ENCODE assay signal across 2 cellular contexts in the genomic region with DNA sequence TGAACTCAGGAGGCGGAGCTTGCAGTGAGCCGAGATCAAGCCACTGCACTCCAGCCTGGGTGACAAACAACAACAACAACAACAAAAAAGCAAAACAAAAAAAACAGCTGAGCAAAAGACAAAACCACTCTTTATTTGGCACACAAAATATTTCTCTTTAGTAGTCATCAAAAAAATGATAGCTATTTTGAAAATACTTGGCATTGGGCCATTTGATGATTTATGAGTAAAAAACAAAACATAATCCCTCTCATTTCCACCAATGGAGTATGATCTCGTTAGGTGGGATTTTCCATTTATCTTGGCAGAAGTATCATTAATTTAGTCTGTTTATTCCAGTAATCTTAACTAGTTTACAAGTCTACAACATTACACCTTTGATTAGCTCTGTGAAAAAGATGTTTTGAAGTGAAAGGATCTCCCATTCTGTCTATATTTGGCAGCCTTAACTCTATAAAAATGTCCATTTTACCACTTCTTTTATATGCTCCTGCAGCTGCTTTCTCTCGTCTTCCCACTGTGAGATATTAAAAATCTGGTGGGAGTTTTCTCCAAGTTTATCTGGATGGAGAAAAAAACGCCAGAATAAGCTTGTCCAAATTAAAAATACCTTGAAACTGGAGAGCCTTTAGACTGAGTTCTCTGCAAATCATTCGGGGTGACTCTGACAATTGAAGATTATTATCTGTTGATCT.
TF ChIP-seq lines count a peak whose summit lies in the region.

No MANE protein-coding gene starts in this region.

TF ChIP-seq in SK-N-SH, 30 proteins besides CTCF, POLR2A, EP300 and RAD21 (continued from another document):
- TF ChIP-seq, protein P1, sequence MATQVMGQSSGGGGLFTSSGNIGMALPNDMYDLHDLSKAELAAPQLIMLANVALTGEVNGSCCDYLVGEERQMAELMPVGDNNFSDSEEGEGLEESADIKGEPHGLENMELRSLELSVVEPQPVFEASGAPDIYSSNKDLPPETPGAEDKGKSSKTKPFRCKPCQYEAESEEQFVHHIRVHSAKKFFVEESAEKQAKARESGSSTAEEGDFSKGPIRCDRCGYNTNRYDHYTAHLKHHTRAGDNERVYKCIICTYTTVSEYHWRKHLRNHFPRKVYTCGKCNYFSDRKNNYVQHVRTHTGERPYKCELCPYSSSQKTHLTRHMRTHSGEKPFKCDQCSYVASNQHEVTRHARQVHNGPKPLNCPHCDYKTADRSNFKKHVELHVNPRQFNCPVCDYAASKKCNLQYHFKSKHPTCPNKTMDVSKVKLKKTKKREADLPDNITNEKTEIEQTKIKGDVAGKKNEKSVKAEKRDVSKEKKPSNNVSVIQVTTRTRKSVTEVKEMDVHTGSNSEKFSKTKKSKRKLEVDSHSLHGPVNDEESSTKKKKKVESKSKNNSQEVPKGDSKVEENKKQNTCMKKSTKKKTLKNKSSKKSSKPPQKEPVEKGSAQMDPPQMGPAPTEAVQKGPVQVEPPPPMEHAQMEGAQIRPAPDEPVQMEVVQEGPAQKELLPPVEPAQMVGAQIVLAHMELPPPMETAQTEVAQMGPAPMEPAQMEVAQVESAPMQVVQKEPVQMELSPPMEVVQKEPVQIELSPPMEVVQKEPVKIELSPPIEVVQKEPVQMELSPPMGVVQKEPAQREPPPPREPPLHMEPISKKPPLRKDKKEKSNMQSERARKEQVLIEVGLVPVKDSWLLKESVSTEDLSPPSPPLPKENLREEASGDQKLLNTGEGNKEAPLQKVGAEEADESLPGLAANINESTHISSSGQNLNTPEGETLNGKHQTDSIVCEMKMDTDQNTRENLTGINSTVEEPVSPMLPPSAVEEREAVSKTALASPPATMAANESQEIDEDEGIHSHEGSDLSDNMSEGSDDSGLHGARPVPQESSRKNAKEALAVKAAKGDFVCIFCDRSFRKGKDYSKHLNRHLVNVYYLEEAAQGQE (IDR thresholded peaks at IDR 0.05; ENCODE audit: low read depth, low read length) = no peak
- TF ChIP-seq, protein P2, sequence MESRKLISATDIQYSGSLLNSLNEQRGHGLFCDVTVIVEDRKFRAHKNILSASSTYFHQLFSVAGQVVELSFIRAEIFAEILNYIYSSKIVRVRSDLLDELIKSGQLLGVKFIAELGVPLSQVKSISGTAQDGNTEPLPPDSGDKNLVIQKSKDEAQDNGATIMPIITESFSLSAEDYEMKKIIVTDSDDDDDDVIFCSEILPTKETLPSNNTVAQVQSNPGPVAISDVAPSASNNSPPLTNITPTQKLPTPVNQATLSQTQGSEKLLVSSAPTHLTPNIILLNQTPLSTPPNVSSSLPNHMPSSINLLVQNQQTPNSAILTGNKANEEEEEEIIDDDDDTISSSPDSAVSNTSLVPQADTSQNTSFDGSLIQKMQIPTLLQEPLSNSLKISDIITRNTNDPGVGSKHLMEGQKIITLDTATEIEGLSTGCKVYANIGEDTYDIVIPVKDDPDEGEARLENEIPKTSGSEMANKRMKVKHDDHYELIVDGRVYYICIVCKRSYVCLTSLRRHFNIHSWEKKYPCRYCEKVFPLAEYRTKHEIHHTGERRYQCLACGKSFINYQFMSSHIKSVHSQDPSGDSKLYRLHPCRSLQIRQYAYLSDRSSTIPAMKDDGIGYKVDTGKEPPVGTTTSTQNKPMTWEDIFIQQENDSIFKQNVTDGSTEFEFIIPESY (IDR thresholded peaks at IDR 0.05; ENCODE audit: borderline replicate concordance, low read depth) = no peak
- TF ChIP-seq GATA2 (CRISPR knock-in tag; IDR thresholded peaks at IDR 0.05) (no peak), TCF12 (IDR thresholded peaks at IDR 0.05) (no peak), NFIC (IDR thresholded peaks at IDR 0.05; ENCODE audit: borderline replicate concordance) (no peak), FOSL2 (IDR thresholded peaks at IDR 0.05; ENCODE audit: borderline replicate concordance, low read depth) (no peak), EZH2phosphoT487 (IDR thresholded peaks at IDR 0.05; ENCODE audit: borderline replicate concordance, low read depth) (no peak), MEF2A (IDR thresholded peaks at IDR 0.05; ENCODE audit: borderline replicate concordance, low read depth) (no peak), RCOR1 (IDR thresholded peaks at IDR 0.05; ENCODE audit: low read length) (no peak), FOXM1 (IDR thresholded peaks at IDR 0.05; ENCODE audit: low read depth) (no peak)
- TF ChIP-seq, protein P3, sequence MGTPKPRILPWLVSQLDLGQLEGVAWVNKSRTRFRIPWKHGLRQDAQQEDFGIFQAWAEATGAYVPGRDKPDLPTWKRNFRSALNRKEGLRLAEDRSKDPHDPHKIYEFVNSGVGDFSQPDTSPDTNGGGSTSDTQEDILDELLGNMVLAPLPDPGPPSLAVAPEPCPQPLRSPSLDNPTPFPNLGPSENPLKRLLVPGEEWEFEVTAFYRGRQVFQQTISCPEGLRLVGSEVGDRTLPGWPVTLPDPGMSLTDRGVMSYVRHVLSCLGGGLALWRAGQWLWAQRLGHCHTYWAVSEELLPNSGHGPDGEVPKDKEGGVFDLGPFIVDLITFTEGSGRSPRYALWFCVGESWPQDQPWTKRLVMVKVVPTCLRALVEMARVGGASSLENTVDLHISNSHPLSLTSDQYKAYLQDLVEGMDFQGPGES (IDR thresholded peaks at IDR 0.05; ENCODE audit: low read depth, low read length) = no peak
- TF ChIP-seq, protein P4, sequence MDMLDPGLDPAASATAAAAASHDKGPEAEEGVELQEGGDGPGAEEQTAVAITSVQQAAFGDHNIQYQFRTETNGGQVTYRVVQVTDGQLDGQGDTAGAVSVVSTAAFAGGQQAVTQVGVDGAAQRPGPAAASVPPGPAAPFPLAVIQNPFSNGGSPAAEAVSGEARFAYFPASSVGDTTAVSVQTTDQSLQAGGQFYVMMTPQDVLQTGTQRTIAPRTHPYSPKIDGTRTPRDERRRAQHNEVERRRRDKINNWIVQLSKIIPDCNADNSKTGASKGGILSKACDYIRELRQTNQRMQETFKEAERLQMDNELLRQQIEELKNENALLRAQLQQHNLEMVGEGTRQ (IDR thresholded peaks at IDR 0.05; ENCODE audit: borderline replicate concordance, low read depth, low read length) = no peak
TF ChIP-seq in SK-N-SH: peak in this region for 0.

TF ChIP-seq in SK-N-SH treated with all-trans-retinoic acid at 6 μM for 48 hours, 23 proteins besides CTCF, POLR2A, EP300 and RAD21 (continued from another document):
- TF ChIP-seq ZC3H10 (CRISPR knock-in tag; IDR thresholded peaks at IDR 0.05) (no peak), OSR1 (CRISPR knock-in tag; IDR thresholded peaks at IDR 0.05) (no peak), PPARA (CRISPR knock-in tag; IDR thresholded peaks at IDR 0.05; ENCODE audit: borderline replicate concordance) (no peak), ZNF70 (CRISPR knock-in tag; IDR thresholded peaks at IDR 0.05) (no peak), ISL1 (CRISPR knock-in tag; IDR thresholded peaks at IDR 0.05) (no peak), ZFP30 (CRISPR knock-in tag; IDR thresholded peaks at IDR 0.05) (no peak), ZNF8 (CRISPR knock-in tag; IDR thresholded peaks at IDR 0.05) (no peak), ZNF565 (CRISPR knock-in tag; conservative IDR thresholded peaks at IDR 0.05; ENCODE audit: low read depth) (no peak), ESRRG (CRISPR knock-in tag; IDR thresholded peaks at IDR 0.05) (no peak)
- TF ChIP-seq, protein P5, sequence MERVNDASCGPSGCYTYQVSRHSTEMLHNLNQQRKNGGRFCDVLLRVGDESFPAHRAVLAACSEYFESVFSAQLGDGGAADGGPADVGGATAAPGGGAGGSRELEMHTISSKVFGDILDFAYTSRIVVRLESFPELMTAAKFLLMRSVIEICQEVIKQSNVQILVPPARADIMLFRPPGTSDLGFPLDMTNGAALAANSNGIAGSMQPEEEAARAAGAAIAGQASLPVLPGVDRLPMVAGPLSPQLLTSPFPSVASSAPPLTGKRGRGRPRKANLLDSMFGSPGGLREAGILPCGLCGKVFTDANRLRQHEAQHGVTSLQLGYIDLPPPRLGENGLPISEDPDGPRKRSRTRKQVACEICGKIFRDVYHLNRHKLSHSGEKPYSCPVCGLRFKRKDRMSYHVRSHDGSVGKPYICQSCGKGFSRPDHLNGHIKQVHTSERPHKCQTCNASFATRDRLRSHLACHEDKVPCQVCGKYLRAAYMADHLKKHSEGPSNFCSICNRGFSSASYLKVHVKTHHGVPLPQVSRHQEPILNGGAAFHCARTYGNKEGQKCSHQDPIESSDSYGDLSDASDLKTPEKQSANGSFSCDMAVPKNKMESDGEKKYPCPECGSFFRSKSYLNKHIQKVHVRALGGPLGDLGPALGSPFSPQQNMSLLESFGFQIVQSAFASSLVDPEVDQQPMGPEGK (CRISPR knock-in tag; IDR thresholded peaks at IDR 0.05; ENCODE audit: borderline replicate concordance) = no peak
- TF ChIP-seq, protein P6, sequence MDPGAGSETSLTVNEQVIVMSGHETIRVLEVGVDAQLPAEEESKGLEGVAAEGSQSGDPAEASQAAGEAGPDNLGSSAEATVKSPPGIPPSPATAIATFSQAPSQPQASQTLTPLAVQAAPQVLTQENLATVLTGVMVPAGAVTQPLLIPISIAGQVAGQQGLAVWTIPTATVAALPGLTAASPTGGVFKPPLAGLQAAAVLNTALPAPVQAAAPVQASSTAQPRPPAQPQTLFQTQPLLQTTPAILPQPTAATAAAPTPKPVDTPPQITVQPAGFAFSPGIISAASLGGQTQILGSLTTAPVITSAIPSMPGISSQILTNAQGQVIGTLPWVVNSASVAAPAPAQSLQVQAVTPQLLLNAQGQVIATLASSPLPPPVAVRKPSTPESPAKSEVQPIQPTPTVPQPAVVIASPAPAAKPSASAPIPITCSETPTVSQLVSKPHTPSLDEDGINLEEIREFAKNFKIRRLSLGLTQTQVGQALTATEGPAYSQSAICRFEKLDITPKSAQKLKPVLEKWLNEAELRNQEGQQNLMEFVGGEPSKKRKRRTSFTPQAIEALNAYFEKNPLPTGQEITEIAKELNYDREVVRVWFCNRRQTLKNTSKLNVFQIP (CRISPR knock-in tag; IDR thresholded peaks at IDR 0.05; ENCODE audit: borderline replicate concordance, low read depth) = no peak
- TF ChIP-seq, protein P7, sequence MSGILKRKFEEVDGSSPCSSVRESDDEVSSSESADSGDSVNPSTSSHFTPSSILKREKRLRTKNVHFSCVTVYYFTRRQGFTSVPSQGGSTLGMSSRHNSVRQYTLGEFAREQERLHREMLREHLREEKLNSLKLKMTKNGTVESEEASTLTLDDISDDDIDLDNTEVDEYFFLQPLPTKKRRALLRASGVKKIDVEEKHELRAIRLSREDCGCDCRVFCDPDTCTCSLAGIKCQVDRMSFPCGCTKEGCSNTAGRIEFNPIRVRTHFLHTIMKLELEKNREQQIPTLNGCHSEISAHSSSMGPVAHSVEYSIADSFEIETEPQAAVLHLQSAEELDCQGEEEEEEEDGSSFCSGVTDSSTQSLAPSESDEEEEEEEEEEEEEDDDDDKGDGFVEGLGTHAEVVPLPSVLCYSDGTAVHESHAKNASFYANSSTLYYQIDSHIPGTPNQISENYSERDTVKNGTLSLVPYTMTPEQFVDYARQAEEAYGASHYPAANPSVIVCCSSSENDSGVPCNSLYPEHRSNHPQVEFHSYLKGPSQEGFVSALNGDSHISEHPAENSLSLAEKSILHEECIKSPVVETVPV (CRISPR knock-in tag; IDR thresholded peaks at IDR 0.05) = no peak
TF ChIP-seq in SK-N-SH treated with all-trans-retinoic acid at 6 μM for 48 hours: peak in this region for 0.
